ENCODE assay signal across 19 cellular contexts in the genomic region with DNA sequence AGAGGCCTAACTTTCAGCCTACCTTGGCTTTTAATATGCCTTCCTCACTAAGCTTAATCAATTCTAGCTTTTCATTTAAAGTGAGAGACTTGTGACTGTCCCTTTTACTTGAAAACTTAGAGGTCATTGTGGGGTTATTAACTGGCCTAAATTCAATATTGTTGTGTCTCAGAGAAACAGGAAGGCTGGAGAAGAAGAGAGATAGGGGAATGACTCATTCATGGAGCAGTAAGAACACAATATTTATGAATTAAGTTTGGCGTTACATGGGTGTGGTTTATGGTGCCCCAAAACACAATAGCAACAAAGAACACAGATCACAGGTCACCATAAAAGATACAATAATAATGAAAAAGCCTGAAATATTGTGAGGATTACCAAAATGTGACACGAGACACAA.
DNase-seq lines count a peak whose midpoint lies in the region; ATAC-seq, FAIRE-seq and TF ChIP-seq lines count a peak whose summit lies in the region.
"Had no signal": no experiment of that assay in that cellular context is flagged by ENCODE, and none has a peak within 500 bp of the region (broad histone marks: within the 10 kb centered on the region; RNA-seq: fewer than 3 reads in every experiment).

No MANE protein-coding gene starts in this region.

- H3K4me1 ChIP-seq in K562 (replicated peaks in 1 of 2; ENCODE audit: control insufficient read depth in 2 of 2, insufficient read depth in 2 of 2, low read length in 2 of 2) = no peaks in the 10 kb centered on the region; a peak in 1 of 5 replicates

- H3K27me3 Mint-ChIP-seq in naive thymus-derived CD8-positive, alpha-beta T cell = peaks cover 0 to 9% (median 0%) of the 10 kb centered on the region in 5 donors

- no peak overlapping the region for H3K4me3 Mint-ChIP-seq in naive thymus-derived CD8-positive, alpha-beta T cell
- H3K4me3 Mint-ChIP-seq: CD14-positive monocyte had no signal

- DNase-seq in HT1080 (ENCODE audit: low read depth) (peak; percentile 32), K562 (ENCODE audit: extremely low read depth in 1 of 4, low spot score in 3 of 4) (peak in 2 of 4 experiments; percentile 6 to 11), fibroblast of mammary gland (ENCODE audit: low read depth) (peak; percentile 16), GM19240 (ENCODE audit: insufficient read length, low spot score) (no peak)
- no peak for DNase-seq in activated effector memory CD4-positive, alpha-beta T cell treated with Interleukin-2 at 50 U/mL for 16 hours
- no peak for DNase-seq in naive thymus-derived CD8-positive, alpha-beta T cell
- DNase-seq: DMS79, GDM1, Karpas-422, NCI-H1417, NCI-H2029, NCI-H2171 treated with DMSO at 0.1 percent for 48 hours, NCI-H524 had no signal

- no peaks in the 10 kb centered on the region for H3K79me2 ChIP-seq in K562 (ENCODE audit: control insufficient read depth, insufficient read depth, low read length)

- H3K27ac ChIP-seq in 22Rv1 = peak overlapping the region; percentile 70
- H3K27ac ChIP-seq in K562 (ENCODE audit: extremely low read depth, low read depth, low read length) = peak overlapping the region; percentile 7; the same call in 1 of the 3 replicates

- no peaks in the 10 kb centered on the region for H3K4me1 Mint-ChIP-seq in naive thymus-derived CD8-positive, alpha-beta T cell
- H3K4me1 Mint-ChIP-seq: CD14-positive monocyte had no signal

- in situ Hi-C loops in K562 (cut with MboI) = no loop called here

- POLR2A ChIA-PET in K562 (lab: Yijun Ruan, JAX) = no interaction called here
- POLR2A ChIA-PET in naive thymus-derived CD8-positive, alpha-beta T cell (lab: Charles Lee) = no interaction called here

- H3K9me3 ChIP-seq in K562 (replicated peaks; ENCODE audit: control insufficient read depth, insufficient read depth, low read depth, low read length) = no peaks in the 10 kb centered on the region; the same call in 1 of the 2 replicates

- H3K9me1 ChIP-seq in K562 (ENCODE audit: control insufficient read depth, insufficient read depth, low read length) = no peaks in the 10 kb centered on the region

- FAIRE-seq in K562 (lab: Jason Lieb, UNC) = no peak
- FAIRE-seq: A204.1, GM12892, H1 had no signal

- no TSS peak for BruUV-seq in K562 (replicated peaks; lab: Mats Ljungman, UMichigan)

- TF ChIP-seq POLR2A in K562 (conservative IDR thresholded peaks at IDR 0.05) = no peak

- CTCF ChIA-PET in K562 (lab: Yijun Ruan, JAX; ENCODE audit: low intra/inter-chr PET ratio) = no interaction called here

- TF ChIP-seq CTCF in 22Rv1 (IDR thresholded peaks at IDR 0.05) = no peak
- TF ChIP-seq CTCF in K562 (IDR thresholded peaks at IDR 0.05 in 2 of 3, conservative IDR thresholded peaks at IDR 0.05 in 1 of 3; ENCODE audit: insufficient read depth in 2 of 3, low read depth in 1 of 3, low read length in 3 of 3) = no peak
- no peak for TF ChIP-seq CTCF in fibroblast of mammary gland (conservative IDR thresholded peaks at IDR 0.05; ENCODE audit: control insufficient read depth, insufficient read depth, low read depth, low read length)

- H2AFZ ChIP-seq in K562 (ENCODE audit: low read depth, low read length) = peak overlapping the region; percentile 17; the same call in 1 of the 2 replicates

- H3K36me3 ChIP-seq in K562 (ENCODE audit: control insufficient read depth, insufficient read depth, low read length) = no peaks in the 10 kb centered on the region

- no peak overlapping the region for H3K27ac Mint-ChIP-seq in naive thymus-derived CD8-positive, alpha-beta T cell
- H3K27ac Mint-ChIP-seq: CD14-positive monocyte had no signal

- H3K4me3 ChIP-seq in K562 (no peak overlapping the region), fibroblast of mammary gland (ENCODE audit: control insufficient read depth, low read depth, low read length) (no peak overlapping the region)

- 23% methylated on average over 2 of the region's 2 CpGs for WGBS in K562 (ENCODE audit: insufficient coverage, low coverage, missing lambda C conversion rate)

- H3K9me3 Mint-ChIP-seq in naive thymus-derived CD8-positive, alpha-beta T cell = peaks cover 0 to 29% (median 12%) of the 10 kb centered on the region in 9 donors

- intact Hi-C loops in K562 (cut with micrococcal nuclease) = no loop called here

- TF ChIP-seq RAD21 in K562 (CRISPR knock-in tag; conservative IDR thresholded peaks at IDR 0.05 in 1 of 2, IDR thresholded peaks at IDR 0.05 in 1 of 2) = no peak

- ATAC-seq in K562 = no peak
- ATAC-seq in HG03442 (IDR thresholded peaks at IDR 0.05; ENCODE audit: unreplicated experiment) = no peak
- no peak for ATAC-seq in naive thymus-derived CD8-positive, alpha-beta T cell

- no peaks in the 10 kb centered on the region for H4K20me1 ChIP-seq in K562 (replicated peaks; ENCODE audit: control insufficient read depth, insufficient read depth, low read length)

- peaks cover 0 to 7% (median 2%) of the 10 kb centered on the region in 3 donors for H3K36me3 Mint-ChIP-seq in naive thymus-derived CD8-positive, alpha-beta T cell
- H3K36me3 Mint-ChIP-seq: CD14-positive monocyte had no signal

- no peak for TF ChIP-seq EP300 in K562 (IDR thresholded peaks at IDR 0.05; ENCODE audit: low read length)

- no peak overlapping the region for H3K4me2 ChIP-seq in K562 (ENCODE audit: insufficient read depth, low read length)

- H3K27me3 ChIP-seq in K562 (ENCODE audit: control insufficient read depth in 2 of 2, insufficient read depth in 2 of 2, low read length in 2 of 2) = no peaks in the 10 kb centered on the region

- H3K9ac ChIP-seq in K562 (ENCODE audit: insufficient read depth in 1 of 2, low read depth in 2 of 2, low read length in 2 of 2) = no peak overlapping the region

TF ChIP-seq in K562, 482 proteins besides CTCF, POLR2A, EP300 and RAD21 (continues in another document):
- TF ChIP-seq KLF10 (CRISPR knock-in tag; IDR thresholded peaks at IDR 0.05) (no peak), TAF9B (IDR thresholded peaks at IDR 0.05; ENCODE audit: partially characterized antibody) (no peak), JUNB (CRISPR knock-in tag; conservative IDR thresholded peaks at IDR 0.05) (no peak), POLR2AphosphoS2 (IDR thresholded peaks at IDR 0.05; ENCODE audit: low read length) (no peak), HNRNPUL1 (IDR thresholded peaks at IDR 0.05; ENCODE audit: low read length) (no peak), SMAD4 (CRISPR knock-in tag; conservative IDR thresholded peaks at IDR 0.05) (peak; percentile 69), ARID1B (IDR thresholded peaks at IDR 0.05) (peak; percentile 33; the same call in 1 of the 2 replicates), TARDBP (IDR thresholded peaks at IDR 0.05) (no peak), JUND (IDR thresholded peaks at IDR 0.05; ENCODE audit: borderline replicate concordance, low read depth, low read length) (peak; percentile 80), JUND (tag; IDR thresholded peaks at IDR 0.05; ENCODE audit: borderline replicate concordance, low read depth, low read length) (peak; percentile 62; the same call in 2 of the 3 replicates), NCOR1 (IDR thresholded peaks at IDR 0.05) (0 out of 2 replicates have a peak, but pooled peaks have one; percentile 32)
- TF ChIP-seq, protein P1, sequence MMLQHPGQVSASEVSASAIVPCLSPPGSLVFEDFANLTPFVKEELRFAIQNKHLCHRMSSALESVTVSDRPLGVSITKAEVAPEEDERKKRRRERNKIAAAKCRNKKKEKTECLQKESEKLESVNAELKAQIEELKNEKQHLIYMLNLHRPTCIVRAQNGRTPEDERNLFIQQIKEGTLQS (IDR thresholded peaks at IDR 0.05) = peak; percentile 44; the same call in 1 of the 2 replicates
- TF ChIP-seq, protein P1 (CRISPR knock-in tag; conservative IDR thresholded peaks at IDR 0.05) = no peak
- TF ChIP-seq, protein P2, sequence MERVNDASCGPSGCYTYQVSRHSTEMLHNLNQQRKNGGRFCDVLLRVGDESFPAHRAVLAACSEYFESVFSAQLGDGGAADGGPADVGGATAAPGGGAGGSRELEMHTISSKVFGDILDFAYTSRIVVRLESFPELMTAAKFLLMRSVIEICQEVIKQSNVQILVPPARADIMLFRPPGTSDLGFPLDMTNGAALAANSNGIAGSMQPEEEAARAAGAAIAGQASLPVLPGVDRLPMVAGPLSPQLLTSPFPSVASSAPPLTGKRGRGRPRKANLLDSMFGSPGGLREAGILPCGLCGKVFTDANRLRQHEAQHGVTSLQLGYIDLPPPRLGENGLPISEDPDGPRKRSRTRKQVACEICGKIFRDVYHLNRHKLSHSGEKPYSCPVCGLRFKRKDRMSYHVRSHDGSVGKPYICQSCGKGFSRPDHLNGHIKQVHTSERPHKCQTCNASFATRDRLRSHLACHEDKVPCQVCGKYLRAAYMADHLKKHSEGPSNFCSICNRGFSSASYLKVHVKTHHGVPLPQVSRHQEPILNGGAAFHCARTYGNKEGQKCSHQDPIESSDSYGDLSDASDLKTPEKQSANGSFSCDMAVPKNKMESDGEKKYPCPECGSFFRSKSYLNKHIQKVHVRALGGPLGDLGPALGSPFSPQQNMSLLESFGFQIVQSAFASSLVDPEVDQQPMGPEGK (CRISPR knock-in tag; IDR thresholded peaks at IDR 0.05; ENCODE audit: borderline replicate concordance) = no peak

Comparison
In these comparisons a context has a peak if more than half of its experiments do, and no peak if none do; other contexts are left out.
1. DNase-seq: peak in HT1080 (single experiment) and fibroblast of mammary gland (single experiment); none in activated effector memory CD4-positive, alpha-beta T cell treated with Interleukin-2 at 50 U/mL for 16 hours (single experiment), GM19240 (single experiment) and naive thymus-derived CD8-positive, alpha-beta T cell (0 of 10).